8 cellular contexts compared by ENCODE assay signal in the genomic region with DNA sequence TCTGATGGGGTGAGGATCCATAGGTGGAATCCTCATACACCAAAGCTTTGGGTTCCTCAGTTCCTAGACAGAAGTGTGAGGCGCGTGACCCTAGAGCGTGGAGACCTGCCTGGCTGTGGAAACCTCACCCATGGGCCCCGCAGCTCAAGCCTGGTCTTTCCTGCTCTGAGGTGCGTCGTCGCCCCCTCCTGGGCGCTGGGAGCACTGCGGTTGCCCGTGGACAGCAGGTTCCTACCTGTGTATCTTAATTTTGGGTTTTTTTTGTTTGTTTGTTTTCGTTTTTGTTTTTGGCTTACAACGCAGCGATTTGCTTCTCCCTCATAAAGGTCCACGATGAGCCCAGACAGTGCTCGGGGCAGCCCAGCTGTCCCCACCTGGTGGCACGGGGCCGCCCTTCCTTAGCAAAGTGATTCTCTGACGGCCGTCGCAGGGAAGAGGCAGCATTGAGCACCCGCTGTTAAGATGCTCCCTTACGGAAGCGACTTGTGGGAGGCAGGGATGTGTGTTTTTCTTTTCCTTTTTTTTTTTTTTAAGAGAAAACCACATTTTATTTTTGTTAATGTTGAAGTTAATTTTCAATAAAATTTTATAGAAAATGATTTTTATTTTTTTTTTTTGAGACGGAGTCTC. TPM values are rescaled to one million over a fixed set of nuclear protein-coding genes. Genes with fewer than 3 reads are reported as not detected.
DNase-seq lines count a peak whose midpoint lies in the region; ATAC-seq, FAIRE-seq and TF ChIP-seq lines count a peak whose summit lies in the region.

No MANE protein-coding gene starts in this region.

- H3K4me1 Mint-ChIP-seq in activated T-helper 1 cell treated with anti-CD3 and anti-CD28 coated beads, Interleukin-12 subunit alpha, Interleukin-12 subunit beta, Interleukin-2, Interleukin-4 antibody, amounts not matched to agents 30 ng/mL and 10 ng/mL and 1 ng/mL, durations not matched to agents 14 hours and 24 hours and 36 hours (ENCODE audit: low read depth): peaks cover 10% of the 10 kb centered on the region

- H3K9me3 ChIP-seq in neutrophil: no peaks in the 10 kb centered on the region

- no peak overlapping the region for H3K4me3 ChIP-seq in fibroblast of villous mesenchyme (ENCODE audit: low read depth, low read length)
- no peak overlapping the region for H3K4me3 ChIP-seq in neutrophil (ENCODE audit: low read depth in 1 of 2, low read length in 1 of 2)

- H3K36me3 Mint-ChIP-seq in activated T-helper 1 cell treated with anti-CD3 and anti-CD28 coated beads, Interleukin-12 subunit alpha, Interleukin-12 subunit beta, Interleukin-2, Interleukin-4 antibody, amounts not matched to agents 30 ng/mL and 10 ng/mL and 1 ng/mL, durations not matched to agents 14 hours and 24 hours and 36 hours (ENCODE audit: low read depth): peaks cover 26% of the 10 kb centered on the region

- intact Hi-C loops in activated T-helper 1 cell treated with anti-CD3 and anti-CD28 coated beads, Interleukin-12 subunit alpha, Interleukin-12 subunit beta, Interleukin-2, Interleukin-4 antibody, amounts not matched to agents 30 ng/mL and 10 ng/mL and 1 ng/mL, durations not matched to agents 14 hours and 24 hours and 36 hours (cut with micrococcal nuclease): loop anchor here (1.0 kb wide), 1 partner anchor 165 kb away; no protein-coding TSS in a partner anchor

- H3K4me3 Mint-ChIP-seq in activated T-helper 1 cell treated with anti-CD3 and anti-CD28 coated beads, Interleukin-12 subunit alpha, Interleukin-12 subunit beta, Interleukin-2, Interleukin-4 antibody, amounts not matched to agents 30 ng/mL and 10 ng/mL and 1 ng/mL, durations not matched to agents 14 hours and 24 hours and 36 hours: no peak overlapping the region

- H3K9me3 Mint-ChIP-seq in activated T-helper 1 cell treated with anti-CD3 and anti-CD28 coated beads, Interleukin-12 subunit alpha, Interleukin-12 subunit beta, Interleukin-2, Interleukin-4 antibody, amounts not matched to agents 30 ng/mL and 10 ng/mL and 1 ng/mL, durations not matched to agents 14 hours and 24 hours and 36 hours: no peaks in the 10 kb centered on the region

- no peaks in the 10 kb centered on the region for H3K27me3 Mint-ChIP-seq in activated T-helper 1 cell treated with anti-CD3 and anti-CD28 coated beads, Interleukin-12 subunit alpha, Interleukin-12 subunit beta, Interleukin-2, Interleukin-4 antibody, amounts not matched to agents 30 ng/mL and 10 ng/mL and 1 ng/mL, durations not matched to agents 14 hours and 24 hours and 36 hours (ENCODE audit: insufficient read depth)

- H3K4me1 ChIP-seq in neutrophil (ENCODE audit: control insufficient read depth in 1 of 2, insufficient read depth in 1 of 2, low read depth in 1 of 2, low read length in 1 of 2): peaks cover 0 to 7% of the 10 kb centered on the region in 2 experiments

- FAIRE-seq in RCC 7860 (lab: Jason Lieb, UNC): no peak

- H3K27ac ChIP-seq in neutrophil: no peak overlapping the region

- peak; percentile 98 for TF ChIP-seq CTCF in fibroblast of villous mesenchyme (IDR thresholded peaks at IDR 0.05; ENCODE audit: insufficient read depth, low read depth, low read length)
- TF ChIP-seq CTCF in neutrophil (IDR thresholded peaks at IDR 0.05): peak; percentile 73

- peaks cover 10% of the 10 kb centered on the region for H3K36me3 ChIP-seq in neutrophil

- ATAC-seq in GM21737 (IDR thresholded peaks at IDR 0.05; ENCODE audit: unreplicated experiment): no peak

- H3K27ac Mint-ChIP-seq in activated T-helper 1 cell treated with anti-CD3 and anti-CD28 coated beads, Interleukin-12 subunit alpha, Interleukin-12 subunit beta, Interleukin-2, Interleukin-4 antibody, amounts not matched to agents 30 ng/mL and 10 ng/mL and 1 ng/mL, durations not matched to agents 14 hours and 24 hours and 36 hours: peak overlapping the region; percentile 48

- DNase-seq in ELF-1 (ENCODE audit: low read depth, low spot score): peak; percentile 75
- peak in 69 of 76 experiments; percentile 12 to 85 (median 69) for DNase-seq in HUDEP-2 (lab: John Stamatoyannopoulos, UW; ENCODE audit: unreplicated experiment in 76 of 76)
- DNase-seq in RCC 7860 (ENCODE audit: low spot score): peak; percentile 22
- DNase-seq in activated T-helper 1 cell treated with anti-CD3 and anti-CD28 coated beads, Interleukin-12 subunit alpha, Interleukin-12 subunit beta, Interleukin-2, Interleukin-4 antibody, amounts not matched to agents 30 ng/mL and 10 ng/mL and 1 ng/mL, durations not matched to agents 14 hours and 24 hours and 36 hours (ENCODE audit: low spot score): peak; percentile 77
- DNase-seq in fibroblast of villous mesenchyme (ENCODE audit: low read depth): peak; percentile 67
- peak; percentile 18 for DNase-seq in stromal cell of bone marrow (ENCODE audit: low read depth)

- H3K27me3 ChIP-seq in neutrophil: no peaks in the 10 kb centered on the region

RNA-seq across cellular contexts. Expression of gene TRAPPC10, which starts 36.5 kb away (rescaled TPM):
- 85.5 and 95.3 TPM in 2 replicates for total RNA-seq in activated T-helper 1 cell treated with anti-CD3 and anti-CD28 coated beads, Interleukin-12 subunit alpha, Interleukin-12 subunit beta, Interleukin-2, Interleukin-4 antibody, amounts not matched to agents 30 ng/mL and 10 ng/mL and 1 ng/mL, durations not matched to agents 14 hours and 24 hours and 36 hours
- 27.1 and 28.5 TPM in 2 replicates for total RNA-seq in fibroblast of villous mesenchyme

Comparison
In these comparisons a context has a peak if more than half of its experiments do, and no peak if none do; other contexts are left out.
1. DNase-seq: peak in every context shown above with its lines; median percentile 77 in activated T-helper 1 cell treated with anti-CD3 and anti-CD28 coated beads, Interleukin-12 subunit alpha, Interleukin-12 subunit beta, Interleukin-2, Interleukin-4 antibody, amounts not matched to agents 30 ng/mL and 10 ng/mL and 1 ng/mL, durations not matched to agents 14 hours and 24 hours and 36 hours; 75 in ELF-1; 69 in HUDEP-2; 67 in fibroblast of villous mesenchyme; 22 in RCC 7860; 18 in stromal cell of bone marrow.